1 cellular context compared by ENCODE assay signal in the genomic region with DNA sequence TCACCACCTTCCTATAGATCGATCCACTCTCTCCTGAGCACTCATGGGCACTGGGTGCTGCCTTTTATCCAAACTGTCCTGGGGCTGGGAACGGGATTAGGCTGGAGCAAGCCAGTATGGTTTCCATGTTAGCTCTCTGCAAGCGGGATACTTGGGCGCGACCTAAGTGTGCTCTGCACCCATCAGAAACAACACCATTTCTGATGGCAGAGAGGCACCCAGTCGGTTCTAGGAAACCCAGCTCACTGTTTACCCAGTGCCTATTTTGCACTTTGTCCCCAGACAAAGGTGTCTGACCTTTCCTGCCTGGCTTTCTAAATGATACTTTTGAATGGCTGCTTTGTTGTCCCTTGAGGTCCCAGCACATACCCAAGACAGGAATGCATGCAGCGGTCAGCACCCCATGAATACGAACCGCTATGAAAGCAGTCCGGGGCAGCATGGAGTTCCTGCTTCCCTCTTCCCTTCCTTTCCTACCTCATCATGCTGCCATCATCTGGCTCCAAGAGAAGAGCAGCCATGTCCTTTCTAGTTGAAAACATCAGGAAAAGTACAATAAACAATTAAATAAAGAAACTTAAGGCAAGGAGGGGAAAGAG.
TF ChIP-seq lines count a peak whose summit lies in the region.

No MANE protein-coding gene starts in this region.

TF ChIP-seq in HepG2, 621 proteins besides CTCF, POLR2A, EP300 and RAD21 (continued from another document and continues in another):
- TF ChIP-seq, protein P1, sequence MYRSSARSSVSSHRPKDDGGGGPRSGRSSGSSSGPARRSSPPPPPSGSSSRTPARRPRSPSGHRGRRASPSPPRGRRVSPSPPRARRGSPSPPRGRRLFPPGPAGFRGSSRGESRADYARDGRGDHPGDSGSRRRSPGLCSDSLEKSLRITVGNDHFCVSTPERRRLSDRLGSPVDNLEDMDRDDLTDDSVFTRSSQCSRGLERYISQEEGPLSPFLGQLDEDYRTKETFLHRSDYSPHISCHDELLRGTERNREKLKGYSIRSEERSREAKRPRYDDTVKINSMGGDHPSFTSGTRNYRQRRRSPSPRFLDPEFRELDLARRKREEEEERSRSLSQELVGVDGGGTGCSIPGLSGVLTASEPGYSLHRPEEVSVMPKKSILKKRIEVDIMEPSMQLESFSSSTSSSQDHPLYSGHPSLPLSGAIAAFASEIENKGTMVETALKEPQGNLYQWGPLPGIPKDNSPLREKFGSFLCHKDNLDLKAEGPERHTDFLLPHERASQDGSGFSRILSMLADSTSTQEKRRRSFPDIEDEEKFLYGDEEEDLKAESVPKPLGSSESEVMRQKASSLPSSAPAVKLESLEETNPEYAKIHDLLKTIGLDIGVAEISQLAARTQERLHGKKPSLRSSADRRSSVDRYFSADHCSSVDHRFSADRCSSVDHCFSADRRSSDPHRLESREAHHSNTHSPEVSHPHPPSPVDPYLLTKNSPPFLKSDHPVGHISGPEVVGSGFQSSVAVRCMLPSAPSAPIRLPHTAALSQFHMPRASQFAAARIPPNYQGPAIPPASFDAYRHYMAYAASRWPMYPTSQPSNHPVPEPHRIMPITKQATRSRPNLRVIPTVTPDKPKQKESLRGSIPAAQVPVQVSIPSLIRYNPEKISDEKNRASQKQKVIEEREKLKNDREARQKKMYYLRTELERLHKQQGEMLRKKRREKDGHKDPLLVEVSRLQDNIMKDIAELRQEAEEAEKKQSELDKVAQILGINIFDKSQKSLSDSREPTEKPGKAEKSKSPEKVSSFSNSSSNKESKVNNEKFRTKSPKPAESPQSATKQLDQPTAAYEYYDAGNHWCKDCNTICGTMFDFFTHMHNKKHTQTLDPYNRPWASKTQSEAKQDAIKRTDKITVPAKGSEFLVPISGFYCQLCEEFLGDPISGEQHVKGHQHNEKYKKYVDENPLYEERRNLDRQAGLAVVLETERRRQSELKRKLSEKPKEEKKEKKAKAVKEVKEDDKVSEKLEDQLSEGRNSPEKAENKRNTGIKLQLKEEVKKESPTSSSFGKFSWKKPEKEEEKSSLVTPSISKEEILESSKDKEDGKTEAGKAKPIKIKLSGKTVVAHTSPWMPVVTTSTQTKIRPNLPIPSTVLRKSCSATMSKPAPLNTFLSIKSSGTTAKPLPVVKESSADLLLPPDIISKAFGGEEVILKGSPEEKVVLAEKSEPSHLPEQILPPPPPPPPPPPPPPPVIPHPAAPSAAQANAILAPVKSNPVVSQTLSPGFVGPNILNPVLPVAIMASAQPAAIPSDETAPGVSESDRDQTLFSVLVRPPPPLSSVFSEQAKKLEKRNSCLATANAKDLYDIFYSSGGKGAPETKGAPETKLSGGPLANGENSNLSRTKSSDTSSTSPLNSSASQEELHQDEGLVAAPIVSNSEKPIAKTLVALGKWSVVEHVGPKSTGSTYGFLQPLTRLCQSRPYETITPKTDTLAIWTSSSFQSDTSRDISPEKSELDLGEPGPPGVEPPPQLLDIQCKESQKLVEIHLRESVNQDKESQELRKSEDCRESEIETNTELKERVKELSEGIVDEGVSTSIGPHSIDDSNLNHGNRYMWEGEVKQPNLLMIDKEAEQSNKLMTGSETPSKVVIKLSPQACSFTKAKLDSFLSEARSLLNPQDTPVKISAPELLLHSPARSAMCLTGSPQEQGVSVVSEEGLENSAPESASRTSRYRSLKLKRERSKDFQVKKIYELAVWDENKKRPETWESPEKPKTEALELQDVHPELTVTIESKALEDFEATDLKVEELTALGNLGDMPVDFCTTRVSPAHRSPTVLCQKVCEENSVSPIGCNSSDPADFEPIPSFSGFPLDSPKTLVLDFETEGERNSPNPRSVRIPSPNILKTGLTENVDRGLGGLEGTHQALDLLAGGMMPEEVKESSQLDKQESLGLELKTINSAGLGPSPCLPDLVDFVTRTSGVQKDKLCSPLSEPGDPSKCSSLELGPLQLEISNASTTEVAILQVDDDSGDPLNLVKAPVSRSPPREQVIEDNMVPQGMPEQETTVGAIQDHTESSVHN (CRISPR knock-in tag; IDR thresholded peaks at IDR 0.05), result 0 out of 2 replicates have a peak, but pooled peaks have one; percentile 32
- TF ChIP-seq, protein P2, sequence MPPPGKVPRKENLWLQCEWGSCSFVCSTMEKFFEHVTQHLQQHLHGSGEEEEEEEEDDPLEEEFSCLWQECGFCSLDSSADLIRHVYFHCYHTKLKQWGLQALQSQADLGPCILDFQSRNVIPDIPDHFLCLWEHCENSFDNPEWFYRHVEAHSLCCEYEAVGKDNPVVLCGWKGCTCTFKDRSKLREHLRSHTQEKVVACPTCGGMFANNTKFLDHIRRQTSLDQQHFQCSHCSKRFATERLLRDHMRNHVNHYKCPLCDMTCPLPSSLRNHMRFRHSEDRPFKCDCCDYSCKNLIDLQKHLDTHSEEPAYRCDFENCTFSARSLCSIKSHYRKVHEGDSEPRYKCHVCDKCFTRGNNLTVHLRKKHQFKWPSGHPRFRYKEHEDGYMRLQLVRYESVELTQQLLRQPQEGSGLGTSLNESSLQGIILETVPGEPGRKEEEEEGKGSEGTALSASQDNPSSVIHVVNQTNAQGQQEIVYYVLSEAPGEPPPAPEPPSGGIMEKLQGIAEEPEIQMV (CRISPR knock-in tag; IDR thresholded peaks at IDR 0.05; ENCODE audit: low read depth), result peak; percentile 84; the same call in 1 of the 2 replicates
- TF ChIP-seq ZFAT (CRISPR knock-in tag; conservative IDR thresholded peaks at IDR 0.05) (no peak), ZNF296 (CRISPR knock-in tag; conservative IDR thresholded peaks at IDR 0.05) (no peak), ARNT2 (CRISPR knock-in tag; IDR thresholded peaks at IDR 0.05; ENCODE audit: low read depth) (peak; percentile 72; the same call in 1 of the 2 replicates), SNAI1 (CRISPR knock-in tag; IDR thresholded peaks at IDR 0.05; ENCODE audit: borderline replicate concordance) (no peak), EED (CRISPR knock-in tag; IDR thresholded peaks at IDR 0.05) (no peak), ZNF350 (CRISPR knock-in tag; IDR thresholded peaks at IDR 0.05; ENCODE audit: borderline replicate concordance, low read depth) (peak; percentile 75; the same call in 1 of the 2 replicates), SMYD3 (CRISPR knock-in tag; IDR thresholded peaks at IDR 0.05) (no peak), ZNF709 (CRISPR knock-in tag; IDR thresholded peaks at IDR 0.05) (no peak), MAF1 (CRISPR knock-in tag; IDR thresholded peaks at IDR 0.05; ENCODE audit: borderline replicate concordance) (no peak), ZNF570 (CRISPR knock-in tag; IDR thresholded peaks at IDR 0.05; ENCODE audit: borderline replicate concordance) (no peak), KLF6 (CRISPR knock-in tag; IDR thresholded peaks at IDR 0.05) (no peak), SUZ12 (IDR thresholded peaks at IDR 0.05; ENCODE audit: low read depth, low read length) (no peak), MATR3 (CRISPR knock-in tag; IDR thresholded peaks at IDR 0.05) (no peak), NFYC (CRISPR knock-in tag; IDR thresholded peaks at IDR 0.05) (0 out of 2 replicates have a peak, but pooled peaks have one; percentile 27), DNMT1 (CRISPR knock-in tag; IDR thresholded peaks at IDR 0.05) (no peak), ZC3H4 (CRISPR knock-in tag; IDR thresholded peaks at IDR 0.05; ENCODE audit: borderline replicate concordance) (no peak; the same call in 1 of the 2 replicates), FIP1L1 (IDR thresholded peaks at IDR 0.05; ENCODE audit: borderline replicate concordance, insufficient read depth, low read depth, low read length) (no peak), ARID2 (CRISPR knock-in tag; IDR thresholded peaks at IDR 0.05; ENCODE audit: borderline replicate concordance) (no peak), TEAD3 (CRISPR knock-in tag; optimal IDR thresholded peaks at IDR 0.05; ENCODE audit: borderline replicate concordance) (peak; percentile 97), MTA1 (CRISPR knock-in tag; IDR thresholded peaks at IDR 0.05; ENCODE audit: borderline replicate concordance) (peak; percentile 71; the same call in 1 of the 2 replicates), THAP11 (CRISPR knock-in tag; IDR thresholded peaks at IDR 0.05) (peak; percentile 68), RELA (CRISPR knock-in tag; IDR thresholded peaks at IDR 0.05) (no peak), XRCC5 (optimal IDR thresholded peaks at IDR 0.05; ENCODE audit: low read length) (no peak), ZNF230 (CRISPR knock-in tag; IDR thresholded peaks at IDR 0.05) (peak; percentile 57; the same call in 1 of the 2 replicates), ZNF530 (CRISPR knock-in tag; IDR thresholded peaks at IDR 0.05; ENCODE audit: low read depth) (no peak), AHR (CRISPR knock-in tag; IDR thresholded peaks at IDR 0.05) (no peak), ZNF75D (CRISPR knock-in tag; IDR thresholded peaks at IDR 0.05; ENCODE audit: borderline replicate concordance) (no peak), FOXK2 (IDR thresholded peaks at IDR 0.05) (no peak), HNRNPH1 (optimal IDR thresholded peaks at IDR 0.05; ENCODE audit: low read depth, low read length) (no peak), FOXA3 (CRISPR knock-in tag; IDR thresholded peaks at IDR 0.05) (peak; percentile 96), KLF9 (CRISPR knock-in tag; IDR thresholded peaks at IDR 0.05; ENCODE audit: low read depth) (peak; percentile 34; the same call in 1 of the 2 replicates), SRSF9 (IDR thresholded peaks at IDR 0.05; ENCODE audit: borderline replicate concordance, insufficient read depth, low read depth, low read length, poor library complexity, severe bottlenecking) (no peak), HMG20A (CRISPR knock-in tag; IDR thresholded peaks at IDR 0.05; ENCODE audit: borderline replicate concordance) (peak; percentile 88), ZNF20 (CRISPR knock-in tag; IDR thresholded peaks at IDR 0.05) (no peak), GATA4 (IDR thresholded peaks at IDR 0.05; ENCODE audit: borderline replicate concordance, low read depth) (0 out of 2 replicates have a peak, but pooled peaks have one; percentile 80), RFX3 (CRISPR knock-in tag; IDR thresholded peaks at IDR 0.05) (no peak), MAFK (conservative IDR thresholded peaks at IDR 0.05 in 1 of 2, IDR thresholded peaks at IDR 0.05 in 1 of 2; ENCODE audit: low read length in 2 of 2) (peak; percentile 7 to 50; a peak in 1 of 4 replicates), ZSCAN30 (CRISPR knock-in tag; IDR thresholded peaks at IDR 0.05) (no peak), ZNF12 (CRISPR knock-in tag; IDR thresholded peaks at IDR 0.05) (peak; percentile 39; the same call in 1 of the 2 replicates), SNRNP70 (IDR thresholded peaks at IDR 0.05; ENCODE audit: low read depth, low read length) (no peak), ZNF672 (CRISPR knock-in tag; IDR thresholded peaks at IDR 0.05) (no peak), TBP (CRISPR knock-in tag; IDR thresholded peaks at IDR 0.05) (no peak), ZNF768 (CRISPR knock-in tag; IDR thresholded peaks at IDR 0.05) (no peak), NR3C1 (CRISPR knock-in tag; IDR thresholded peaks at IDR 0.05) (no peak), ZNF549 (CRISPR knock-in tag; IDR thresholded peaks at IDR 0.05) (no peak), FOXA1 (IDR thresholded peaks at IDR 0.05) (peak; percentile 30; the same call in 1 of the 2 replicates), FOXA1 (CRISPR knock-in tag; IDR thresholded peaks at IDR 0.05) (peak; percentile 97), RCOR2 (CRISPR knock-in tag; IDR thresholded peaks at IDR 0.05) (peak; percentile 92), KLF12 (CRISPR knock-in tag; IDR thresholded peaks at IDR 0.05; ENCODE audit: borderline replicate concordance) (no peak; the same call in 1 of the 2 replicates), ZNF703 (CRISPR knock-in tag; IDR thresholded peaks at IDR 0.05; ENCODE audit: borderline replicate concordance) (no peak), SSRP1 (CRISPR knock-in tag; IDR thresholded peaks at IDR 0.05) (no peak), ZNF121 (CRISPR knock-in tag; IDR thresholded peaks at IDR 0.05) (no peak), FOXP1 (IDR thresholded peaks at IDR 0.05) (peak; percentile 26; the same call in 1 of the 2 replicates), FOXP1 (CRISPR knock-in tag; IDR thresholded peaks at IDR 0.05) (peak; percentile 83), KLF16 (CRISPR knock-in tag; IDR thresholded peaks at IDR 0.05) (peak in 1 of 2 experiments; percentile 74; a peak in 2 of 4 replicates), SP2 (CRISPR knock-in tag; IDR thresholded peaks at IDR 0.05) (no peak), HOXA7 (CRISPR knock-in tag; IDR thresholded peaks at IDR 0.05) (no peak), MTF1 (CRISPR knock-in tag; IDR thresholded peaks at IDR 0.05) (no peak)
- TF ChIP-seq, protein P3, sequence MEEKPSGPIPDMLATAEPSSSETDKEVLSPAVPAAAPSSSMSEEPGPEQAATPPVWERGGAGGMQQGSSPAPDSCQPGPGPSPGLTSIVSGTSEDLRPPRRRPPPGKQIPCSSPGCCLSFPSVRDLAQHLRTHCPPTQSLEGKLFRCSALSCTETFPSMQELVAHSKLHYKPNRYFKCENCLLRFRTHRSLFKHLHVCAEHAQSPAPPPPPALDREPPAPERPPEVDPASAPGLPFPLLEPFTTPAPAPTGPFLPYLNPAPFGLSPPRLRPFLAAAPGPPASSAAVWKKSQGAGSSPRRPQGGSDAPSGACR (CRISPR knock-in tag; IDR thresholded peaks at IDR 0.05), result no peak
- TF ChIP-seq, protein P4, sequence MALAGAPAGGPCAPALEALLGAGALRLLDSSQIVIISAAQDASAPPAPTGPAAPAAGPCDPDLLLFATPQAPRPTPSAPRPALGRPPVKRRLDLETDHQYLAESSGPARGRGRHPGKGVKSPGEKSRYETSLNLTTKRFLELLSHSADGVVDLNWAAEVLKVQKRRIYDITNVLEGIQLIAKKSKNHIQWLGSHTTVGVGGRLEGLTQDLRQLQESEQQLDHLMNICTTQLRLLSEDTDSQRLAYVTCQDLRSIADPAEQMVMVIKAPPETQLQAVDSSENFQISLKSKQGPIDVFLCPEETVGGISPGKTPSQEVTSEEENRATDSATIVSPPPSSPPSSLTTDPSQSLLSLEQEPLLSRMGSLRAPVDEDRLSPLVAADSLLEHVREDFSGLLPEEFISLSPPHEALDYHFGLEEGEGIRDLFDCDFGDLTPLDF (CRISPR knock-in tag; IDR thresholded peaks at IDR 0.05), result no peak
- TF ChIP-seq, protein P5, sequence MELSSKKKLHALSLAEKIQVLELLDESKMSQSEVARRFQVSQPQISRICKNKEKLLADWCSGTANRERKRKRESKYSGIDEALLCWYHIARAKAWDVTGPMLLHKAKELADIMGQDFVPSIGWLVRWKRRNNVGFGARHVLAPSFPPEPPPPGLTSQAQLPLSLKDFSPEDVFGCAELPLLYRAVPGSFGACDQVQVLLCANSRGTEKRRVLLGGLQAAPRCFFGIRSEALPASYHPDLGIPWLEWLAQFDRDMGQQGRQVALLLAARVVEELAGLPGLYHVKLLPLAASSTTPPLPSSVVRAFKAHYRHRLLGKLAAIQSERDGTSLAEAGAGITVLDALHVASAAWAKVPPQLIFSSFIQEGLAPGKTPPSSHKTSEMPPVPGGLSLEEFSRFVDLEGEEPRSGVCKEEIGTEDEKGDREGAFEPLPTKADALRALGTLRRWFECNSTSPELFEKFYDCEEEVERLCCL (CRISPR knock-in tag; IDR thresholded peaks at IDR 0.05; ENCODE audit: borderline replicate concordance), result no peak
- TF ChIP-seq, protein P6, sequence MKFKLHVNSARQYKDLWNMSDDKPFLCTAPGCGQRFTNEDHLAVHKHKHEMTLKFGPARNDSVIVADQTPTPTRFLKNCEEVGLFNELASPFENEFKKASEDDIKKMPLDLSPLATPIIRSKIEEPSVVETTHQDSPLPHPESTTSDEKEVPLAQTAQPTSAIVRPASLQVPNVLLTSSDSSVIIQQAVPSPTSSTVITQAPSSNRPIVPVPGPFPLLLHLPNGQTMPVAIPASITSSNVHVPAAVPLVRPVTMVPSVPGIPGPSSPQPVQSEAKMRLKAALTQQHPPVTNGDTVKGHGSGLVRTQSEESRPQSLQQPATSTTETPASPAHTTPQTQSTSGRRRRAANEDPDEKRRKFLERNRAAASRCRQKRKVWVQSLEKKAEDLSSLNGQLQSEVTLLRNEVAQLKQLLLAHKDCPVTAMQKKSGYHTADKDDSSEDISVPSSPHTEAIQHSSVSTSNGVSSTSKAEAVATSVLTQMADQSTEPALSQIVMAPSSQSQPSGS (CRISPR knock-in tag; IDR thresholded peaks at IDR 0.05), result peak; percentile 92
